ENCODE assay signal across 11 cellular contexts in genomic region chr3:13088020-13089006, GRCh38.
A peak's percentile ranks its signal among the peaks of the same experiment; 100 is the strongest.
DNase-seq lines count a peak whose midpoint lies in the region; ATAC-seq, FAIRE-seq and TF ChIP-seq lines count a peak whose summit lies in the region.
"Had no signal": no experiment of that assay in that cellular context is flagged by ENCODE, and none has a peak within 500 bp of the region (broad histone marks: within the 10 kb centered on the region; RNA-seq: fewer than 3 reads in every experiment).

No MANE protein-coding gene starts in this region.

- H3K36me3 ChIP-seq in WERI-Rb-1: no peaks in the 10 kb centered on the region; the same call in 1 of the 2 replicates

- H3K9me3 ChIP-seq in WERI-Rb-1 (ENCODE audit: severe bottlenecking): no peaks in the 10 kb centered on the region

- peak overlapping the region; percentile 19 for H3K4me3 ChIP-seq in WERI-Rb-1 (ENCODE audit: low read depth, low read length)
- H3K4me3 ChIP-seq: GM23248 had no signal

- ATAC-seq in HG03097 (IDR thresholded peaks at IDR 0.05; ENCODE audit: low FRiP score, unreplicated experiment) (peak; percentile 50), HG02970 (IDR thresholded peaks at IDR 0.05; ENCODE audit: low FRiP score, unreplicated experiment) (no peak)

- DNase-seq in D721Med (ENCODE audit: insufficient read length, low spot score) (peak; percentile 64), GM19238 (ENCODE audit: insufficient read length, low spot score) (peak; percentile 52), WERI-Rb-1 (peak; percentile 95), NCI-H446 (lab: John Stamatoyannopoulos, UW) (no peak), NCI-H748 (lab: John Stamatoyannopoulos, UW; ENCODE audit: unreplicated experiment) (no peak), amniotic stem cell (lab: John Stamatoyannopoulos, UW) (no peak)
- DNase-seq: caudate nucleus, GM23248, head of caudate nucleus had no signal

- H3K27me3 ChIP-seq in WERI-Rb-1 (ENCODE audit: insufficient read depth, low read depth, severe bottlenecking): no peaks in the 10 kb centered on the region

- TF ChIP-seq CTCF in D721Med (IDR thresholded peaks at IDR 0.05; ENCODE audit: insufficient read depth, missing control alignments) (no peak), WERI-Rb-1 (IDR thresholded peaks at IDR 0.05; ENCODE audit: low read depth, low read length) (no peak)

- FAIRE-seq in D721Med (lab: Jason Lieb, UNC): peak; percentile 69

- peak overlapping the region; percentile 73 for H3K27ac ChIP-seq in WERI-Rb-1
- H3K27ac ChIP-seq: GM23248 had no signal

Comparison
In these comparisons a context has a peak if more than half of its experiments do, and no peak if none do; other contexts are left out.
1. DNase-seq: peak in D721Med (single experiment), GM19238 (single experiment) and WERI-Rb-1 (single experiment); none in NCI-H446 (0 of 2), NCI-H748 (single experiment) and amniotic stem cell (single experiment).